In the genomic region with DNA sequence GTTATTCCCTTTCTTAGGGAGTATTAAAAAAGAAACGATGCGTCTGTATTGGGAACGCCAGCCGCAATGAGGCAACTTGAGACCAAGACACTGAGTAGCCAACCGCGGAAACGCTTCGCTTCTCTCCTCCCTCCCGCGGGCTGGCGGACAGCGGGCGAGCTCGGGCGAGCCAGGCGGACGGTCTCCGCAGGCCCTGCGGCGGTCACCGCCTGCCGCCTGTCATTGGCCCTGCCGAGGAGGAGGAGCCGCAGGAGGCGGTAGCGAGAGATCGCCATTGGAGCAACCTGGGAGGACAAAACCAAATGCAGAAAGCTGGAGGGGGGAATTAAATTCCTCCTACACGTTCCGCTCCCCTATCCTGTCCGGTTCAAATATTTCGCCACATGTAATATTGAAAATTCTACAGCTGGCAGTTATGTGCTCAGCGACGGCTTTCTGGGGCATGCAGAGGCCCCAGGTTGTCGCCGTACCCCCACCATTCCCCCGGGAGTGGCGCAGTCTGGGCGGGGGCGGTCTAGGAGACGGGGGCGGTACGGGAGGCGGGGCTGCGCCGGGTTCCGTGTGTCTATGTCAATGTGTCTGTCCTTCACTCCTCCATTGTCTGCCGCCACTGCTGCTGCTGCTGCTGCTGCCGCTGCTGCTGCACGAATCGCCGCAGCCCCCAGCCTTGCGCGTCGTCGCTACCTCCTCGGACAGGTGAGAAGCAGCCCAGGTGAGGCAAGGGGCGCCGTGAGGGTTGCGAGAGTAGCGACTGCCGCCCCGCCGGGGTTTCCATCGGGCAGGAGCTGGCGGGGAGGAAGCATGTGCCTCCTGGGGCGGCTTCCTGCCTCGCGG, we compare ENCODE assay signal across 1 cellular context.
TF ChIP-seq lines count a peak whose summit lies in the region.

A gene (minus strand): TSS at position 162 of the 834 bp plus-strand sequence. CDS start 181 bp downstream, outside the sequence.
A gene (plus strand): TSS at position 589 of the 834 bp plus-strand sequence. CDS start 19,263 bp downstream, outside the sequence.

TF ChIP-seq in K562, 482 proteins besides CTCF, POLR2A, EP300 and RAD21 (continued from another document and continues in another):
- TF ChIP-seq, protein P1, sequence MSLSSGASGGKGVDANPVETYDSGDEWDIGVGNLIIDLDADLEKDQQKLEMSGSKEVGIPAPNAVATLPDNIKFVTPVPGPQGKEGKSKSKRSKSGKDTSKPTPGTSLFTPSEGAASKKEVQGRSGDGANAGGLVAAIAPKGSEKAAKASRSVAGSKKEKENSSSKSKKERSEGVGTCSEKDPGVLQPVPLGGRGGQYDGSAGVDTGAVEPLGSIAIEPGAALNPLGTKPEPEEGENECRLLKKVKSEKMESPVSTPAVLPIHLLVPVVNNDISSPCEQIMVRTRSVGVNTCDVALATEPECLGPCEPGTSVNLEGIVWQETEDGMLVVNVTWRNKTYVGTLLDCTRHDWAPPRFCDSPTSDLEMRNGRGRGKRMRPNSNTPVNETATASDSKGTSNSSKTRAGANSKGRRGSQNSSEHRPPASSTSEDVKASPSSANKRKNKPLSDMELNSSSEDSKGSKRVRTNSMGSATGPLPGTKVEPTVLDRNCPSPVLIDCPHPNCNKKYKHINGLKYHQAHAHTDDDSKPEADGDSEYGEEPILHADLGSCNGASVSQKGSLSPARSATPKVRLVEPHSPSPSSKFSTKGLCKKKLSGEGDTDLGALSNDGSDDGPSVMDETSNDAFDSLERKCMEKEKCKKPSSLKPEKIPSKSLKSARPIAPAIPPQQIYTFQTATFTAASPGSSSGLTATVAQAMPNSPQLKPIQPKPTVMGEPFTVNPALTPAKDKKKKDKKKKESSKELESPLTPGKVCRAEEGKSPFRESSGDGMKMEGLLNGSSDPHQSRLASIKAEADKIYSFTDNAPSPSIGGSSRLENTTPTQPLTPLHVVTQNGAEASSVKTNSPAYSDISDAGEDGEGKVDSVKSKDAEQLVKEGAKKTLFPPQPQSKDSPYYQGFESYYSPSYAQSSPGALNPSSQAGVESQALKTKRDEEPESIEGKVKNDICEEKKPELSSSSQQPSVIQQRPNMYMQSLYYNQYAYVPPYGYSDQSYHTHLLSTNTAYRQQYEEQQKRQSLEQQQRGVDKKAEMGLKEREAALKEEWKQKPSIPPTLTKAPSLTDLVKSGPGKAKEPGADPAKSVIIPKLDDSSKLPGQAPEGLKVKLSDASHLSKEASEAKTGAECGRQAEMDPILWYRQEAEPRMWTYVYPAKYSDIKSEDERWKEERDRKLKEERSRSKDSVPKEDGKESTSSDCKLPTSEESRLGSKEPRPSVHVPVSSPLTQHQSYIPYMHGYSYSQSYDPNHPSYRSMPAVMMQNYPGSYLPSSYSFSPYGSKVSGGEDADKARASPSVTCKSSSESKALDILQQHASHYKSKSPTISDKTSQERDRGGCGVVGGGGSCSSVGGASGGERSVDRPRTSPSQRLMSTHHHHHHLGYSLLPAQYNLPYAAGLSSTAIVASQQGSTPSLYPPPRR (CRISPR knock-in tag; IDR thresholded peaks at IDR 0.05; ENCODE audit: borderline replicate concordance): no peak
- TF ChIP-seq SAFB (IDR thresholded peaks at IDR 0.05; ENCODE audit: borderline replicate concordance, low read depth, low read length): no peak
- TF ChIP-seq KLF1 (tag; IDR thresholded peaks at IDR 0.05): no peak
- TF ChIP-seq NONO (IDR thresholded peaks at IDR 0.05; ENCODE audit: low read depth in 2 of 2, low read length in 1 of 2): peak; percentile 93 to 100
- peak; percentile 88 for TF ChIP-seq POLR2AphosphoS5 (IDR thresholded peaks at IDR 0.05; ENCODE audit: control insufficient read depth, insufficient read depth, low read depth, low read length)
- TF ChIP-seq ELF2 (CRISPR knock-in tag; IDR thresholded peaks at IDR 0.05): no peak
- no peak for TF ChIP-seq ZNF347 (CRISPR knock-in tag; IDR thresholded peaks at IDR 0.05; ENCODE audit: low read depth)
- peak; percentile 66; the same call in 1 of the 2 replicates for TF ChIP-seq ZNF766 (CRISPR knock-in tag; conservative IDR thresholded peaks at IDR 0.05)
- TF ChIP-seq, protein P2, sequence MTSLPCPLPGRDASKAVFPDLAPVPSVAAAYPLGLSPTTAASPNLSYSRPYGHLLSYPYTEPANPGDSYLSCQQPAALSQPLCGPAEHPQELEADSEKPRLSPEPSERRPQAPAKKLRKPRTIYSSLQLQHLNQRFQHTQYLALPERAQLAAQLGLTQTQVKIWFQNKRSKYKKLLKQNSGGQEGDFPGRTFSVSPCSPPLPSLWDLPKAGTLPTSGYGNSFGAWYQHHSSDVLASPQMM (CRISPR knock-in tag; IDR thresholded peaks at IDR 0.05): no peak
- no peak for TF ChIP-seq ZNF140 (CRISPR knock-in tag; IDR thresholded peaks at IDR 0.05)
- no peak for TF ChIP-seq ZNF584 (CRISPR knock-in tag; IDR thresholded peaks at IDR 0.05; ENCODE audit: low read depth)
- no peak for TF ChIP-seq MEF2A (IDR thresholded peaks at IDR 0.05; ENCODE audit: control insufficient read depth, low read depth, low read length)
- no peak for TF ChIP-seq POLR2AphosphoS2 (IDR thresholded peaks at IDR 0.05; ENCODE audit: low read length)
- TF ChIP-seq ESRRA (IDR thresholded peaks at IDR 0.05; ENCODE audit: borderline replicate concordance, low read depth): peak; percentile 58; the same call in 1 of the 2 replicates
- TF ChIP-seq, protein P3, sequence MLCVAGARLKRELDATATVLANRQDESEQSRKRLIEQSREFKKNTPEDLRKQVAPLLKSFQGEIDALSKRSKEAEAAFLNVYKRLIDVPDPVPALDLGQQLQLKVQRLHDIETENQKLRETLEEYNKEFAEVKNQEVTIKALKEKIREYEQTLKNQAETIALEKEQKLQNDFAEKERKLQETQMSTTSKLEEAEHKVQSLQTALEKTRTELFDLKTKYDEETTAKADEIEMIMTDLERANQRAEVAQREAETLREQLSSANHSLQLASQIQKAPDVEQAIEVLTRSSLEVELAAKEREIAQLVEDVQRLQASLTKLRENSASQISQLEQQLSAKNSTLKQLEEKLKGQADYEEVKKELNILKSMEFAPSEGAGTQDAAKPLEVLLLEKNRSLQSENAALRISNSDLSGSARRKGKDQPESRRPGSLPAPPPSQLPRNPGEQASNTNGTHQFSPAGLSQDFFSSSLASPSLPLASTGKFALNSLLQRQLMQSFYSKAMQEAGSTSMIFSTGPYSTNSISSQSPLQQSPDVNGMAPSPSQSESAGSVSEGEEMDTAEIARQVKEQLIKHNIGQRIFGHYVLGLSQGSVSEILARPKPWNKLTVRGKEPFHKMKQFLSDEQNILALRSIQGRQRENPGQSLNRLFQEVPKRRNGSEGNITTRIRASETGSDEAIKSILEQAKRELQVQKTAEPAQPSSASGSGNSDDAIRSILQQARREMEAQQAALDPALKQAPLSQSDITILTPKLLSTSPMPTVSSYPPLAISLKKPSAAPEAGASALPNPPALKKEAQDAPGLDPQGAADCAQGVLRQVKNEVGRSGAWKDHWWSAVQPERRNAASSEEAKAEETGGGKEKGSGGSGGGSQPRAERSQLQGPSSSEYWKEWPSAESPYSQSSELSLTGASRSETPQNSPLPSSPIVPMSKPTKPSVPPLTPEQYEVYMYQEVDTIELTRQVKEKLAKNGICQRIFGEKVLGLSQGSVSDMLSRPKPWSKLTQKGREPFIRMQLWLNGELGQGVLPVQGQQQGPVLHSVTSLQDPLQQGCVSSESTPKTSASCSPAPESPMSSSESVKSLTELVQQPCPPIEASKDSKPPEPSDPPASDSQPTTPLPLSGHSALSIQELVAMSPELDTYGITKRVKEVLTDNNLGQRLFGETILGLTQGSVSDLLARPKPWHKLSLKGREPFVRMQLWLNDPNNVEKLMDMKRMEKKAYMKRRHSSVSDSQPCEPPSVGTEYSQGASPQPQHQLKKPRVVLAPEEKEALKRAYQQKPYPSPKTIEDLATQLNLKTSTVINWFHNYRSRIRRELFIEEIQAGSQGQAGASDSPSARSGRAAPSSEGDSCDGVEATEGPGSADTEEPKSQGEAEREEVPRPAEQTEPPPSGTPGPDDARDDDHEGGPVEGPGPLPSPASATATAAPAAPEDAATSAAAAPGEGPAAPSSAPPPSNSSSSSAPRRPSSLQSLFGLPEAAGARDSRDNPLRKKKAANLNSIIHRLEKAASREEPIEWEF (CRISPR knock-in tag; IDR thresholded peaks at IDR 0.05): no peak
- TF ChIP-seq ZNF146 (CRISPR knock-in tag; IDR thresholded peaks at IDR 0.05; ENCODE audit: unreplicated experiment): no peak
- TF ChIP-seq BRF1 (IDR thresholded peaks at IDR 0.05; ENCODE audit: borderline replicate concordance, extremely low read depth, insufficient read length): no peak
- no peak for TF ChIP-seq HDAC3 (IDR thresholded peaks at IDR 0.05; ENCODE audit: borderline replicate concordance, partially characterized antibody)
- TF ChIP-seq PYGO2 (tag; IDR thresholded peaks at IDR 0.05): no peak
- TF ChIP-seq ZNF217 (CRISPR knock-in tag; IDR thresholded peaks at IDR 0.05): no peak
- no peak for TF ChIP-seq TCF3 (CRISPR knock-in tag; IDR thresholded peaks at IDR 0.05)
- peak; percentile 48; the same call in 1 of the 2 replicates for TF ChIP-seq L3MBTL2 (IDR thresholded peaks at IDR 0.05)
- TF ChIP-seq, protein P4, sequence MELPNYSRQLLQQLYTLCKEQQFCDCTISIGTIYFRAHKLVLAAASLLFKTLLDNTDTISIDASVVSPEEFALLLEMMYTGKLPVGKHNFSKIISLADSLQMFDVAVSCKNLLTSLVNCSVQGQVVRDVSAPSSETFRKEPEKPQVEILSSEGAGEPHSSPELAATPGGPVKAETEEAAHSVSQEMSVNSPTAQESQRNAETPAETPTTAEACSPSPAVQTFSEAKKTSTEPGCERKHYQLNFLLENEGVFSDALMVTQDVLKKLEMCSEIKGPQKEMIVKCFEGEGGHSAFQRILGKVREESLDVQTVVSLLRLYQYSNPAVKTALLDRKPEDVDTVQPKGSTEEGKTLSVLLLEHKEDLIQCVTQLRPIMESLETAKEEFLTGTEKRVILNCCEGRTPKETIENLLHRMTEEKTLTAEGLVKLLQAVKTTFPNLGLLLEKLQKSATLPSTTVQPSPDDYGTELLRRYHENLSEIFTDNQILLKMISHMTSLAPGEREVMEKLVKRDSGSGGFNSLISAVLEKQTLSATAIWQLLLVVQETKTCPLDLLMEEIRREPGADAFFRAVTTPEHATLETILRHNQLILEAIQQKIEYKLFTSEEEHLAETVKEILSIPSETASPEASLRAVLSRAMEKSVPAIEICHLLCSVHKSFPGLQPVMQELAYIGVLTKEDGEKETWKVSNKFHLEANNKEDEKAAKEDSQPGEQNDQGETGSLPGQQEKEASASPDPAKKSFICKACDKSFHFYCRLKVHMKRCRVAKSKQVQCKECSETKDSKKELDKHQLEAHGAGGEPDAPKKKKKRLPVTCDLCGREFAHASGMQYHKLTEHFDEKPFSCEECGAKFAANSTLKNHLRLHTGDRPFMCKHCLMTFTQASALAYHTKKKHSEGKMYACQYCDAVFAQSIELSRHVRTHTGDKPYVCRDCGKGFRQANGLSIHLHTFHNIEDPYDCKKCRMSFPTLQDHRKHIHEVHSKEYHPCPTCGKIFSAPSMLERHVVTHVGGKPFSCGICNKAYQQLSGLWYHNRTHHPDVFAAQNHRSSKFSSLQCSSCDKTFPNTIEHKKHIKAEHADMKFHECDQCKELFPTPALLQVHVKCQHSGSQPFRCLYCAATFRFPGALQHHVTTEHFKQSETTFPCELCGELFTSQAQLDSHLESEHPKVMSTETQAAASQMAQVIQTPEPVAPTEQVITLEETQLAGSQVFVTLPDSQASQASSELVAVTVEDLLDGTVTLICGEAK (IDR thresholded peaks at IDR 0.05): no peak
- TF ChIP-seq, protein P4 (CRISPR knock-in tag; IDR thresholded peaks at IDR 0.05): no peak
- TF ChIP-seq CBX3 (IDR thresholded peaks at IDR 0.05; ENCODE audit: borderline replicate concordance in 1 of 2, low read length in 2 of 2): no peak; a peak in 1 of 3 replicates
- TF ChIP-seq ZNF695 (CRISPR knock-in tag; IDR thresholded peaks at IDR 0.05): no peak
- TF ChIP-seq, protein P5, sequence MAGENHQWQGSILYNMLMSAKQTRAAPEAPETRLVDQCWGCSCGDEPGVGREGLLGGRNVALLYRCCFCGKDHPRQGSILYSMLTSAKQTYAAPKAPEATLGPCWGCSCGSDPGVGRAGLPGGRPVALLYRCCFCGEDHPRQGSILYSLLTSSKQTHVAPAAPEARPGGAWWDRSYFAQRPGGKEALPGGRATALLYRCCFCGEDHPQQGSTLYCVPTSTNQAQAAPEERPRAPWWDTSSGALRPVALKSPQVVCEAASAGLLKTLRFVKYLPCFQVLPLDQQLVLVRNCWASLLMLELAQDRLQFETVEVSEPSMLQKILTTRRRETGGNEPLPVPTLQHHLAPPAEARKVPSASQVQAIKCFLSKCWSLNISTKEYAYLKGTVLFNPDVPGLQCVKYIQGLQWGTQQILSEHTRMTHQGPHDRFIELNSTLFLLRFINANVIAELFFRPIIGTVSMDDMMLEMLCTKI (IDR thresholded peaks at IDR 0.05; ENCODE audit: partially characterized antibody): no peak
- TF ChIP-seq PHTF2 (CRISPR knock-in tag; IDR thresholded peaks at IDR 0.05): no peak
- TF ChIP-seq ZSCAN29 (IDR thresholded peaks at IDR 0.05): no peak
- peak; percentile 95 for TF ChIP-seq EP400 (IDR thresholded peaks at IDR 0.05)
- no peak for TF ChIP-seq POU5F1 (IDR thresholded peaks at IDR 0.05; ENCODE audit: borderline replicate concordance, low read depth, low read length, partially characterized antibody)
- peak; percentile 26; the same call in 1 of the 2 replicates for TF ChIP-seq SIN3B (IDR thresholded peaks at IDR 0.05; ENCODE audit: low read depth)
